ENCODE assay signal across 8 cellular contexts in the genomic region with DNA sequence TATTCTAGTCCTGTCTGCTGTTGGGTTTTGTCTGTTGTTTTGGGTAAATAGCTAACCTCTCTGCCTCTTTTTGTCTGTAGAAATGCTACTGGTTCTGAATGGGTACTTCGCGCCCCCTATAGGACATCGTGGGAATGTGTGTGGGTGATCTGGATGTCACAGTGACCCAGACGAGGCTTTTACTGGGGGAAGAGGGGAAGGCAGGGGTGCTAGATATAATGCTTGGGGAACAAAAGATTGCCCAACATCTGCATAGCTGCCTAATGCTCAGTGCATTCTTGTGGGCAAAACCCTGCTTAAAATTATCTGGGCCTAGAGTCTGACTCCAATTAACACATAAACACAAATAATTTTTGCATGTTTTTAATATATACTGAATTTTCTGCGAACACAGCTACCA. TPM values are rescaled to one million over a fixed set of nuclear protein-coding genes. Genes with fewer than 3 reads are reported as not detected.
A peak's percentile ranks its signal among the peaks of the same experiment; 100 is the strongest.
DNase-seq lines count a peak whose midpoint lies in the region; TF ChIP-seq lines count a peak whose summit lies in the region.

No MANE protein-coding gene starts in this region.

- intact Hi-C loops in ascending aorta (cut with DNase I), result loop anchor here (2.0 kb wide), 2 partner anchors 59 to 125 kb away; partner anchors contain the start of gene BMAL1

- H3K4me3 ChIP-seq in HEK293 (ENCODE audit: low read depth, low read length) (no peak overlapping the region), ascending aorta (no peak overlapping the region)

- no peak overlapping the region for H3K27ac ChIP-seq in HEK293 (ENCODE audit: extremely low read depth, low read depth, low read length)
- H3K27ac ChIP-seq in ascending aorta, result no peak overlapping the region

- no peaks in the 10 kb centered on the region for H3K36me3 ChIP-seq in HEK293 (ENCODE audit: control insufficient read depth in 2 of 2, insufficient read depth in 1 of 2, low read length in 2 of 2)
- no peaks in the 10 kb centered on the region for H3K36me3 ChIP-seq in ascending aorta

- POLR2A ChIA-PET in HEK293 (lab: Yijun Ruan, JAX), result no interaction called here

- peak; percentile 68 for DNase-seq in Daoy (ENCODE audit: low read depth)
- DNase-seq in NCI-H146 (lab: John Stamatoyannopoulos, UW), result peak; percentile 38
- DNase-seq in T-helper 2 cell, result peak; percentile 32 to 71 (median 53)
- DNase-seq in ascending aorta (ENCODE audit: low spot score in 2 of 2), result peak in 1 of 2 donors; percentile 82
- DNase-seq in iPS-NIHi7 (ENCODE audit: extremely low spot score), result peak; percentile 80
- DNase-seq in stimulated activated CD4-positive, alpha-beta T cell treated with anti-CD3 and anti-CD28 coated beads, Interleukin-1b, Interleukin-23, amount 100 ng/mL, for 24 hours (ENCODE audit: low read depth in 4 of 4, low spot score in 1 of 4), result peak; percentile 33 to 49 (median 46)
- DNase-seq in putamen (ENCODE audit: low spot score), result no peak

- H3K9me3 ChIP-seq in HEK293 (ENCODE audit: control insufficient read depth, insufficient read depth, low read depth, low read length), result no peaks in the 10 kb centered on the region
- H3K9me3 ChIP-seq in ascending aorta, result no peaks in the 10 kb centered on the region

- TF ChIP-seq CTCF in HEK293 (tag by site-specific recombination; IDR thresholded peaks at IDR 0.05), result no peak
- TF ChIP-seq CTCF in ascending aorta (IDR thresholded peaks at IDR 0.05), result peak; percentile 56 to 84 (median 72)

- no peaks in the 10 kb centered on the region for H3K27me3 ChIP-seq in ascending aorta

- CTCF ChIA-PET in HEK293 (lab: Yijun Ruan, JAX), result interaction anchor here (0.5 to 8.6 kb wide), 50 partner anchors 9 to 1048 kb away, joined by 3 to 114 read pairs (median 4); no protein-coding TSS in a partner anchor

- no peaks in the 10 kb centered on the region for H3K4me1 ChIP-seq in HEK293 (ENCODE audit: control insufficient read depth, insufficient read depth, low read length)
- peaks cover 2 to 19% of the 10 kb centered on the region in 2 donors for H3K4me1 ChIP-seq in ascending aorta

TF ChIP-seq in HEK293, 187 proteins besides CTCF, POLR2A, EP300 and RAD21:
- TF ChIP-seq EGR2 (tag by site-specific recombination; IDR thresholded peaks at IDR 0.05; ENCODE audit: low read depth), result 0 out of 2 replicates have a peak, but pooled peaks have one; percentile 14
- no peak for TF ChIP-seq ZNF433 (tag by site-specific recombination; IDR thresholded peaks at IDR 0.05; ENCODE audit: low read depth)
- peak; percentile 48 for TF ChIP-seq ZNF654 (tag by site-specific recombination; IDR thresholded peaks at IDR 0.05; ENCODE audit: low read depth)
- no peak for TF ChIP-seq ZNF792 (tag by site-specific recombination; IDR thresholded peaks at IDR 0.05)
- no peak for TF ChIP-seq ZNF157 (tag by site-specific recombination; IDR thresholded peaks at IDR 0.05)
- no peak for TF ChIP-seq SP7 (tag by site-specific recombination; IDR thresholded peaks at IDR 0.05)
- TF ChIP-seq ZFHX2 (tag by site-specific recombination; conservative IDR thresholded peaks at IDR 0.05), result 0 out of 2 replicates have a peak, but pooled peaks have one; percentile 31
- no peak for TF ChIP-seq OSR2 (tag by site-specific recombination; IDR thresholded peaks at IDR 0.05)
- no peak for TF ChIP-seq ZNF10 (tag by site-specific recombination; IDR thresholded peaks at IDR 0.05)
- no peak for TF ChIP-seq OVOL3 (tag by site-specific recombination; IDR thresholded peaks at IDR 0.05)

RNA-seq across cellular contexts. Expression of gene BMAL1, which starts 57.7 kb away (rescaled TPM):
- 20.1 and 29.8 TPM in 2 replicates for total RNA-seq in Daoy (2014; rRNA removed; shearing (Covaris generic))
- 15.9 TPM for total RNA-seq in ascending aorta
